9 cellular contexts compared by ENCODE assay signal in the genomic region with DNA sequence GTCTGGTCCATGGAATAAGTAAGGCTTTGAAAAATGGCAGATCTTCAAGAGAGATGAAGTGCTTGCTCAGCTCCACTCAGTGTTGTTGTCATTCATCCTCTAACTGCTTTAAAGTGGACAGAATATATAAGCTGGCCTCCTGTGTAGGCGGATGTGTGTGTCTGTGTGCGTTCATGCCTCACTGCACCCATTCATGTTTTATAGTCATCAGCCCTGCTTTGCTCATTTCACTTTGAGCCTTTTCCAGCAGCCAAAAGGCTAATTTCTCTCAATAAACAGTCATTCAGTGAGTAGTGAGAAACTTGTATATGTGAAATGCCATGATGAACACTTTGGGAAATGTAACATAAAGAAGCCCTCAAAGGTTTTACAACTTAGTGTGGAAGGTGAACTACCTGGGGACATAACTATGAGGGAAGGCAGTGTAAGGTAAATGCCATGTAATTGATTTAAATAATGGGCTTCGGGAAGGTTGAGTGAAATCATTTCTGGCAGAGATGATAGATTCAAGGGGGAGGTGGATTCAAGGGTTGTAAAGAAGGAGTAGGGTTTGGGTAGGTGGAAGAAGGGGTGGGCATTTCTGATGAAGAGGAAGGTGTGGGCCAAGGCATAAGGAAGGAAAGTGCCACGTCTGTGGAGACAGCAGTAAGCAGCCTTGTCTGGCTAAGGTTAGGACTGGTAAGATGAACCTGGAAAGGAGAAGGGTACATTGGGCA. TPM values are rescaled to one million over a fixed set of nuclear protein-coding genes. Genes with fewer than 3 reads are reported as not detected.
DNase-seq lines count a peak whose midpoint lies in the region; ATAC-seq and TF ChIP-seq lines count a peak whose summit lies in the region.
"Had no signal": no experiment of that assay in that cellular context is flagged by ENCODE, and none has a peak within 500 bp of the region (broad histone marks: within the 10 kb centered on the region; RNA-seq: fewer than 3 reads in every experiment).

No MANE protein-coding gene starts in this region.

- H3K79me2 ChIP-seq in OCI-LY7 (ENCODE audit: insufficient read depth, low read depth, low read length): no peaks in the 10 kb centered on the region

- no peaks in the 10 kb centered on the region for H3K9me2 ChIP-seq in OCI-LY7 (ENCODE audit: insufficient read depth, low read length)

- H2AFZ ChIP-seq in OCI-LY7 (ENCODE audit: low read length): no peak overlapping the region; the same call in 1 of the 2 replicates

- no peak overlapping the region for H3K27ac ChIP-seq in OCI-LY7 (ENCODE audit: low read depth, low read length, poor library complexity, severe bottlenecking)
- H3K27ac ChIP-seq: C4-2B had no signal

- CTCF ChIA-PET in OCI-LY7 (lab: Charles Lee; ENCODE audit: unreplicated experiment): no interaction called here

- POLR2A ChIA-PET in OCI-LY7 (lab: Charles Lee): interaction anchor here (0.5 to 1.5 kb wide), 4 partner anchors 8 to 336 kb away, joined by 3 to 4 read pairs (median 4); no protein-coding TSS in a partner anchor

- intact Hi-C loops in OCI-LY7 (cut with micrococcal nuclease; ENCODE audit: unreplicated experiment): no loop called here

- BruUV-seq in OCI-LY7 (replicated peaks; lab: Mats Ljungman, UMichigan): no TSS peak

- H3K9me3 ChIP-seq in OCI-LY7 (ENCODE audit: low read length): no peaks in the 10 kb centered on the region

- peak overlapping the region; percentile 54 for H3K4me2 ChIP-seq in OCI-LY7 (ENCODE audit: low read length)

- ATAC-seq in GM21447 (IDR thresholded peaks at IDR 0.05; ENCODE audit: unreplicated experiment) (peak; percentile 95), HG03442 (IDR thresholded peaks at IDR 0.05; ENCODE audit: unreplicated experiment) (peak; percentile 100), GM19324 (IDR thresholded peaks at IDR 0.05; ENCODE audit: low FRiP score, unreplicated experiment) (no peak)

- DNase-seq in DMS53 treated with DMSO at 0.1 percent for 48 hours (lab: John Stamatoyannopoulos, UW; ENCODE audit: unreplicated experiment) (peak; percentile 88), OCI-LY7 (ENCODE audit: low spot score) (peak; percentile 63), amygdala (lab: John Stamatoyannopoulos, UW) (no peak), RKO (ENCODE audit: low spot score) (no peak), ureter (ENCODE audit: low spot score) (no peak)

- H3K36me3 ChIP-seq in OCI-LY7 (ENCODE audit: insufficient read depth, low read length): no peaks in the 10 kb centered on the region

- no peaks in the 10 kb centered on the region for H4K20me1 ChIP-seq in OCI-LY7 (ENCODE audit: insufficient read depth, low read length)

- TF ChIP-seq CTCF in OCI-LY7 (conservative IDR thresholded peaks at IDR 0.05; ENCODE audit: low read length): no peak

- H3K4me1 ChIP-seq in OCI-LY7 (ENCODE audit: insufficient read depth, low read length, poor library complexity, severe bottlenecking): peaks cover 11% of the 10 kb centered on the region

- no peak overlapping the region for H3K4me3 ChIP-seq in OCI-LY7 (ENCODE audit: low read depth, low read length, poor library complexity, severe bottlenecking)

RNA-seq across cellular contexts. Expression of gene TTC23L, which starts 15.7 kb away (rescaled TPM):
- 0.06 TPM in 1 of 2 replicates, not detected in the other for total RNA-seq in OCI-LY7 (2014; rRNA removed; shearing (Covaris generic))
- 0.63 and 1.4 TPM in 2 replicates for total RNA-seq in OCI-LY7 (2022)
- total RNA-seq in ureter: 2.8 TPM

Comparison
In these comparisons a context has a peak if more than half of its experiments do, and no peak if none do; other contexts are left out.
1. DNase-seq: peak in DMS53 treated with DMSO at 0.1 percent for 48 hours (single experiment) and OCI-LY7 (single experiment); none in amygdala (0 of 56), RKO (single experiment) and ureter (single experiment).